Comparison of ENCODE assay signal across 14 cellular contexts in the genomic region with DNA sequence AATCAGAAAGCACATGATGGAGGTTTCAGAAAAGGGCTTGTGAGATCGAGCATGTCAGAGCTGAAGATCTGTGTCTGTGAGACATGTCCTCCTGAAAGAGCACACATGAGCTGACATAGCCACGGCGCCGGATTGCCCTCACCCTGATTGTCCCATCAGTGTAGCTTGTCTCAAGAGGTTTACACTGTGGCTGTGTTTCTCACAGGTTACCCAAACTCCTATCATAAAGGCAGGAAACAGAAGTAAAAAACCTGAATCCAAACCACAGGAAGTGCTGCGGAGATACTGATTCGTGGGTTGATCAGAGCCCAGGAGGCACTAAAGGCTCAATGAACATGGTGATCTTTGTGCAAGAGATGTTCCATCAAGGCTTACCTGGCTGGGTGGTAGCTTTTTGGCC. TPM values are rescaled to one million over a fixed set of nuclear protein-coding genes. Genes with fewer than 3 reads are reported as not detected.
DNase-seq lines count a peak whose midpoint lies in the region; ATAC-seq lines count a peak whose summit lies in the region.
"Had no signal": no experiment of that assay in that cellular context is flagged by ENCODE, and none has a peak within 500 bp of the region (broad histone marks: within the 10 kb centered on the region; RNA-seq: fewer than 3 reads in every experiment).

No MANE protein-coding gene starts in this region.

- intact Hi-C loops in activated T-helper 1 cell treated with anti-CD3 and anti-CD28 coated beads, Interleukin-12 subunit alpha, Interleukin-12 subunit beta, Interleukin-2, Interleukin-4 antibody, amounts not matched to agents 30 ng/mL and 10 ng/mL and 1 ng/mL, durations not matched to agents 14 hours and 24 hours and 36 hours (cut with micrococcal nuclease), result loop anchor here (2.0 to 10.0 kb wide), 3 partner anchors 509 to 608 kb away; a partner anchor contains a TSS

- H2BK12ac ChIP-seq in mesenchymal stem cell (ENCODE audit: low read length in 2 of 2), result no peak overlapping the region

- no peak overlapping the region for H3K18ac ChIP-seq in mesenchymal stem cell (ENCODE audit: low read depth in 1 of 2, low read length in 2 of 2)

- peaks cover 5 to 20% of the 10 kb centered on the region in 2 experiments for H3K36me3 ChIP-seq in mesenchymal stem cell (ENCODE audit: control insufficient read depth in 1 of 2, insufficient read depth in 2 of 2, low read depth in 1 of 2, low read length in 2 of 2)

- peaks cover 82% of the 10 kb centered on the region for H3K4me1 Mint-ChIP-seq in activated T-helper 1 cell treated with anti-CD3 and anti-CD28 coated beads, Interleukin-12 subunit alpha, Interleukin-12 subunit beta, Interleukin-2, Interleukin-4 antibody, amounts not matched to agents 30 ng/mL and 10 ng/mL and 1 ng/mL, durations not matched to agents 14 hours and 24 hours and 36 hours (ENCODE audit: low read depth)

- no peak overlapping the region for H4K8ac ChIP-seq in mesenchymal stem cell (ENCODE audit: low read length)

- peak overlapping the region; percentile 92 for H3K27ac Mint-ChIP-seq in activated T-helper 1 cell treated with anti-CD3 and anti-CD28 coated beads, Interleukin-12 subunit alpha, Interleukin-12 subunit beta, Interleukin-2, Interleukin-4 antibody, amounts not matched to agents 30 ng/mL and 10 ng/mL and 1 ng/mL, durations not matched to agents 14 hours and 24 hours and 36 hours

- H3K9me3 Mint-ChIP-seq in activated T-helper 1 cell treated with anti-CD3 and anti-CD28 coated beads, Interleukin-12 subunit alpha, Interleukin-12 subunit beta, Interleukin-2, Interleukin-4 antibody, amounts not matched to agents 30 ng/mL and 10 ng/mL and 1 ng/mL, durations not matched to agents 14 hours and 24 hours and 36 hours, result no peaks in the 10 kb centered on the region

- no peak overlapping the region for H2BK5ac ChIP-seq in mesenchymal stem cell (ENCODE audit: low read depth, low read length, poor library complexity, severe bottlenecking)

- 78% methylated on average over 6 of the region's 6 CpGs for WGBS in mesenchymal stem cell

- H3K27ac ChIP-seq in mesenchymal stem cell (ENCODE audit: low read length, poor library complexity, severe bottlenecking), result no peak overlapping the region
- H3K27ac ChIP-seq: C4-2B, esophagus muscularis mucosa, stomach had no signal

- no peak overlapping the region for H3K4me2 ChIP-seq in mesenchymal stem cell (ENCODE audit: low read length, poor library complexity, severe bottlenecking)

- no peak overlapping the region for H3K23ac ChIP-seq in mesenchymal stem cell (ENCODE audit: low read length in 2 of 2)

- no peak overlapping the region for H2AFZ ChIP-seq in mesenchymal stem cell (ENCODE audit: low read depth, low read length)

- no peak overlapping the region for H2BK120ac ChIP-seq in mesenchymal stem cell (ENCODE audit: low read depth, low read length)

- H2AK5ac ChIP-seq in mesenchymal stem cell (ENCODE audit: low read length, severe bottlenecking), result no peak overlapping the region

- no peak overlapping the region for H2BK15ac ChIP-seq in mesenchymal stem cell (ENCODE audit: low read depth, poor library complexity, severe bottlenecking)

- H3K4me3 ChIP-seq in Jurkat, Clone E6-1 (ENCODE audit: low read length), result peak overlapping the region; percentile 31
- H3K4me3 ChIP-seq in mesenchymal stem cell (ENCODE audit: insufficient read depth in 1 of 2, low read depth in 1 of 2, low read length in 2 of 2), result no peak overlapping the region
- H3K4me3 ChIP-seq: esophagus muscularis mucosa, stomach had no signal

- H3K9ac ChIP-seq in mesenchymal stem cell (ENCODE audit: low read length), result no peak overlapping the region

- peaks cover 9% of the 10 kb centered on the region for H3K4me1 ChIP-seq in mesenchymal stem cell (ENCODE audit: control insufficient read depth, insufficient read depth, low read depth, low read length)

- H3K9me3 ChIP-seq in mesenchymal stem cell (ENCODE audit: control insufficient read depth, low read length), result no peaks in the 10 kb centered on the region
- H3K9me3 ChIP-seq: esophagus muscularis mucosa, stomach had no signal

- peak; percentile 17 for DNase-seq in CD1c-positive myeloid dendritic cell (ENCODE audit: extremely low spot score)
- peak; percentile 98 for DNase-seq in Jurkat, Clone E6-1 (ENCODE audit: low read depth, low spot score)
- peak; percentile 53 for DNase-seq in activated T-helper 1 cell treated with anti-CD3 and anti-CD28 coated beads, Interleukin-12 subunit alpha, Interleukin-12 subunit beta, Interleukin-2, Interleukin-4 antibody, amounts not matched to agents 30 ng/mL and 10 ng/mL and 1 ng/mL, durations not matched to agents 14 hours and 24 hours and 36 hours (ENCODE audit: low spot score)
- peak; percentile 37 for DNase-seq in mesenteric fat pad (ENCODE audit: low spot score)
- DNase-seq in NCI-H146 (lab: John Stamatoyannopoulos, UW), result no peak
- DNase-seq in mesenchymal stem cell, result no peak
- no peak for DNase-seq in NCI-H1092 (lab: John Stamatoyannopoulos, UW)
- DNase-seq: activated CD8-positive, alpha-beta memory T cell treated with anti-CD3 and anti-CD28 coated beads, Interleukin-2, amount 50 U/mL, for 4 hours; NCI-H2227 treated with DMSO at 0.1 percent for 48 hours; OCI-M1; stomach had no signal

- H3K4ac ChIP-seq in mesenchymal stem cell (ENCODE audit: low read depth in 1 of 2, low read length in 2 of 2), result no peak overlapping the region

- H3K36me3 Mint-ChIP-seq in activated T-helper 1 cell treated with anti-CD3 and anti-CD28 coated beads, Interleukin-12 subunit alpha, Interleukin-12 subunit beta, Interleukin-2, Interleukin-4 antibody, amounts not matched to agents 30 ng/mL and 10 ng/mL and 1 ng/mL, durations not matched to agents 14 hours and 24 hours and 36 hours (ENCODE audit: low read depth), result peaks cover 11% of the 10 kb centered on the region

- H3K14ac ChIP-seq in mesenchymal stem cell (ENCODE audit: low read length in 2 of 2), result no peak overlapping the region

- peaks cover 2% of the 10 kb centered on the region for H3K79me1 ChIP-seq in mesenchymal stem cell (replicated peaks; ENCODE audit: low read length, poor library complexity, severe bottlenecking)

- no peak overlapping the region for H4K91ac ChIP-seq in mesenchymal stem cell (ENCODE audit: low read length)

- H3K27me3 Mint-ChIP-seq in activated T-helper 1 cell treated with anti-CD3 and anti-CD28 coated beads, Interleukin-12 subunit alpha, Interleukin-12 subunit beta, Interleukin-2, Interleukin-4 antibody, amounts not matched to agents 30 ng/mL and 10 ng/mL and 1 ng/mL, durations not matched to agents 14 hours and 24 hours and 36 hours (ENCODE audit: insufficient read depth), result no peaks in the 10 kb centered on the region

- no peak for ATAC-seq in HG03571 (IDR thresholded peaks at IDR 0.05; ENCODE audit: unreplicated experiment)

- peak overlapping the region; percentile 70 for H3K4me3 Mint-ChIP-seq in activated T-helper 1 cell treated with anti-CD3 and anti-CD28 coated beads, Interleukin-12 subunit alpha, Interleukin-12 subunit beta, Interleukin-2, Interleukin-4 antibody, amounts not matched to agents 30 ng/mL and 10 ng/mL and 1 ng/mL, durations not matched to agents 14 hours and 24 hours and 36 hours

- H3K27me3 ChIP-seq in mesenchymal stem cell (ENCODE audit: control insufficient read depth in 1 of 2, insufficient read depth in 1 of 2, low read length in 2 of 2), result no peaks in the 10 kb centered on the region
- H3K27me3 ChIP-seq: esophagus muscularis mucosa, stomach had no signal

RNA-seq across cellular contexts. Expression of a gene that starts 3.9 kb away (rescaled TPM):
- 70.2 TPM for polyA plus RNA-seq in Jurkat, Clone E6-1 (2012; ENCODE audit: insufficient read depth, insufficient read length)
- total RNA-seq in activated T-helper 1 cell treated with anti-CD3 and anti-CD28 coated beads, Interleukin-12 subunit alpha, Interleukin-12 subunit beta, Interleukin-2, Interleukin-4 antibody, amounts not matched to agents 30 ng/mL and 10 ng/mL and 1 ng/mL, durations not matched to agents 14 hours and 24 hours and 36 hours, result 47.5 and 51.2 TPM in 2 replicates
- 18.5 TPM for total RNA-seq in mesenteric fat pad
- 18.3 TPM for polyA plus RNA-seq in mesenchymal stem cell (2013, experiment 1 of 2)
- 19.6 TPM for polyA plus RNA-seq in mesenchymal stem cell (2013, experiment 2 of 2)

RNA-seq across cellular contexts. Expression of a gene that starts 31.7 kb away (rescaled TPM):
- polyA plus RNA-seq in Jurkat, Clone E6-1 (2012; ENCODE audit: insufficient read depth, insufficient read length), result 8.1 TPM
- total RNA-seq in activated T-helper 1 cell treated with anti-CD3 and anti-CD28 coated beads, Interleukin-12 subunit alpha, Interleukin-12 subunit beta, Interleukin-2, Interleukin-4 antibody, amounts not matched to agents 30 ng/mL and 10 ng/mL and 1 ng/mL, durations not matched to agents 14 hours and 24 hours and 36 hours, result 14.2 and 19.3 TPM in 2 replicates
- 9.4 TPM for total RNA-seq in mesenteric fat pad
- 4.8 TPM for polyA plus RNA-seq in mesenchymal stem cell (2013, experiment 1 of 2)
- polyA plus RNA-seq in mesenchymal stem cell (2013, experiment 2 of 2), result 3.6 TPM

Comparison
In these comparisons a context has a peak if more than half of its experiments do, and no peak if none do; other contexts are left out.
1. DNase-seq: peak in CD1c-positive myeloid dendritic cell (single experiment), Jurkat, Clone E6-1 (single experiment), activated T-helper 1 cell treated with anti-CD3 and anti-CD28 coated beads, Interleukin-12 subunit alpha, Interleukin-12 subunit beta, Interleukin-2, Interleukin-4 antibody, amounts not matched to agents 30 ng/mL and 10 ng/mL and 1 ng/mL, durations not matched to agents 14 hours and 24 hours and 36 hours (single experiment) and mesenteric fat pad (single experiment); none in NCI-H146 (single experiment), mesenchymal stem cell (single experiment) and NCI-H1092 (single experiment).